ENCODE assay signal across 1 cellular context in genomic region chr10:14580933-14581332, GRCh38.
TF ChIP-seq lines count a peak whose summit lies in the region.

No MANE protein-coding gene starts in this region.

TF ChIP-seq in HEK293, 187 proteins besides CTCF, POLR2A, EP300 and RAD21 (continued from another document):
- TF ChIP-seq ZNF518A (tag by site-specific recombination; conservative IDR thresholded peaks at IDR 0.05; ENCODE audit: low read depth) = no peak
